12 cellular contexts compared by ENCODE assay signal in genomic region chr9:110157812-110158629, GRCh38. TPM values are rescaled to one million over a fixed set of nuclear protein-coding genes. Genes with fewer than 3 reads are reported as not detected.
DNase-seq lines count a peak whose midpoint lies in the region; ATAC-seq and TF ChIP-seq lines count a peak whose summit lies in the region.
"Had no signal": no experiment of that assay in that cellular context is flagged by ENCODE, and none has a peak within 500 bp of the region (broad histone marks: within the 10 kb centered on the region; RNA-seq: fewer than 3 reads in every experiment).

No MANE protein-coding gene starts in this region.

- peak overlapping the region; percentile 18 for H3K27ac Mint-ChIP-seq in activated B cell treated with CpG ODN at 0.5 μM for 24 hours
- H3K27ac Mint-ChIP-seq: endodermal cell had no signal

- no peak overlapping the region for H3K4me3 ChIP-seq in lung
- H3K4me3 ChIP-seq in H7 (ENCODE audit: insufficient read depth, low read depth, low read length) = no peak overlapping the region
- H3K4me3 ChIP-seq: adrenal gland had no signal

- WGBS in lung, 2 donors = 36 to 60% methylated on average over 9 of the region's 9 CpGs

- H3K27ac ChIP-seq in lung (ENCODE audit: low read depth in 1 of 2, low read length in 1 of 2) = peak overlapping the region in 1 of 2 donors; percentile 24
- H3K27ac ChIP-seq: adrenal gland had no signal

- peaks cover 7 to 8% of the 10 kb centered on the region in 2 donors for H3K36me3 ChIP-seq in lung (ENCODE audit: control insufficient read depth in 2 of 2, insufficient read depth in 2 of 2, low read length in 2 of 2)
- H3K36me3 ChIP-seq in H7 (replicated peaks; ENCODE audit: control insufficient read depth, insufficient read depth, low read length) = no peaks in the 10 kb centered on the region
- H3K36me3 ChIP-seq: adrenal gland had no signal

- H3K36me3 Mint-ChIP-seq in activated B cell treated with CpG ODN at 0.5 μM for 24 hours (ENCODE audit: low read depth) = peaks cover 85% of the 10 kb centered on the region

- H3K4me1 ChIP-seq in lung (ENCODE audit: control insufficient read depth in 2 of 2, insufficient read depth in 2 of 2, low read length in 2 of 2) = peaks cover 28 to 61% of the 10 kb centered on the region in 2 donors

- H3K9me3 Mint-ChIP-seq in activated B cell treated with CpG ODN at 0.5 μM for 24 hours = no peaks in the 10 kb centered on the region
- H3K9me3 Mint-ChIP-seq: endodermal cell, nephron had no signal

- CTCF ChIA-PET in activated B cell treated with CpG ODN at 0.5 μM for 24 hours (lab: Charles Lee) = interaction anchor here (1.4 kb wide), 1 partner anchor 255 kb away, joined by 4 read pairs; no protein-coding TSS in a partner anchor

- peak; percentile 47 for ATAC-seq in HG02610 (IDR thresholded peaks at IDR 0.05; ENCODE audit: unreplicated experiment)
- ATAC-seq in activated B cell treated with CpG ODN at 0.5 μM for 24 hours (ENCODE audit: low read depth) = no peak
- ATAC-seq in lung (ENCODE audit: insufficient read depth, low FRiP score) = no peak
- ATAC-seq: HCT116 had no signal

- no peak overlapping the region for H3K4me3 Mint-ChIP-seq in activated B cell treated with CpG ODN at 0.5 μM for 24 hours
- H3K4me3 Mint-ChIP-seq: endodermal cell, nephron had no signal

- POLR2A ChIA-PET in activated B cell treated with CpG ODN at 0.5 μM for 24 hours (lab: Charles Lee) = interaction anchor here (0.5 to 1.8 kb wide), 4 partner anchors 11 to 137 kb away, joined by 4 to 8 read pairs (median 5); no protein-coding TSS in a partner anchor

- H3K4me1 Mint-ChIP-seq in activated B cell treated with CpG ODN at 0.5 μM for 24 hours = peaks cover 95% of the 10 kb centered on the region

- no peaks in the 10 kb centered on the region for H3K9me3 ChIP-seq in lung (ENCODE audit: control insufficient read depth in 2 of 2, insufficient read depth in 1 of 2, low read length in 1 of 2)
- H3K9me3 ChIP-seq: adrenal gland had no signal

- H3K27me3 ChIP-seq in lung (ENCODE audit: control insufficient read depth, insufficient read depth) (no peaks in the 10 kb centered on the region), H7 (ENCODE audit: control insufficient read depth, insufficient read depth, low read length) (no peaks in the 10 kb centered on the region)
- H3K27me3 ChIP-seq: adrenal gland had no signal

- no peak for TF ChIP-seq CTCF in activated B cell treated with CpG ODN at 0.5 μM for 24 hours (IDR thresholded peaks at IDR 0.05)
- no peak for TF ChIP-seq CTCF in lung (IDR thresholded peaks at IDR 0.05; ENCODE audit: control extremely low read depth, extremely low read depth)

- peak; percentile 29 for DNase-seq in DMS 273 (lab: John Stamatoyannopoulos, UW; ENCODE audit: unreplicated experiment)
- no peak for DNase-seq in activated B cell treated with CpG ODN at 0.5 μM for 24 hours
- DNase-seq in lung (ENCODE audit: low spot score) = peak; percentile 46
- DNase-seq in H7 = no peak
- no peak for DNase-seq in NCI-H1048 (lab: John Stamatoyannopoulos, UW)
- no peak for DNase-seq in NCI-H1436 (lab: John Stamatoyannopoulos, UW)
- DNase-seq in KG1 (lab: John Stamatoyannopoulos, UW) = no peak
- DNase-seq: adrenal gland, endodermal cell had no signal

- no peaks in the 10 kb centered on the region for H3K27me3 Mint-ChIP-seq in activated B cell treated with CpG ODN at 0.5 μM for 24 hours

- intact Hi-C loops in activated B cell treated with CpG ODN at 0.5 μM for 24 hours (cut with micrococcal nuclease) = no loop called here

RNA-seq across cellular contexts. Expression of gene C9orf152, which starts 49.9 kb away (rescaled TPM):
- total RNA-seq in activated B cell treated with CpG ODN at 0.5 μM for 24 hours (not detected in 2 replicates), lung (10 to 100 TPM; 12.4 to 16.8 TPM)
- 10 to 100 TPM in 1 of 2 donors, 1 to 10 TPM in 1; 4.2 to 10.1 TPM for polyA plus RNA-seq in lung
- total RNA-seq in H7 (2014; rRNA removed; shearing (Covaris generic)) = 0.11 TPM in 1 of 2 replicates, not detected in the other
- total RNA-seq: adrenal gland, endodermal cell had no signal

Comparison
In these comparisons a context has a peak if more than half of its experiments do, and no peak if none do; other contexts are left out.
1. DNase-seq: peak in DMS 273 (single experiment) and lung (single experiment); none in activated B cell treated with CpG ODN at 0.5 μM for 24 hours (single experiment), H7 (single experiment), NCI-H1048 (single experiment), NCI-H1436 (single experiment) and KG1 (single experiment).
2. RNA of gene C9orf152, which starts 49.9 kb away (total RNA-seq): 12.4 to 16.8 TPM in lung; not detected in activated B cell treated with CpG ODN at 0.5 μM for 24 hours and 0.11 TPM in H7; every median in the first group is over 10 times any median in the second.